In genomic region chr20:33721391-33722140, GRCh38 we compare ENCODE assay signal across 1 cellular context.
TF ChIP-seq lines count a peak whose summit lies in the region.

No MANE protein-coding gene starts in this region.

TF ChIP-seq in HepG2, 621 proteins besides CTCF, POLR2A, EP300 and RAD21 (continues in another document):
- no peak for TF ChIP-seq ZFP1 (CRISPR knock-in tag; IDR thresholded peaks at IDR 0.05)
- no peak for TF ChIP-seq ZNF788 (CRISPR knock-in tag; IDR thresholded peaks at IDR 0.05; ENCODE audit: borderline replicate concordance)
- no peak for TF ChIP-seq JARID2 (CRISPR knock-in tag; IDR thresholded peaks at IDR 0.05; ENCODE audit: insufficient replicate concordance)
- no peak for TF ChIP-seq PLRG1 (conservative IDR thresholded peaks at IDR 0.05)
- TF ChIP-seq SOX13 (IDR thresholded peaks at IDR 0.05) = no peak
- TF ChIP-seq SOX13 (CRISPR knock-in tag; conservative IDR thresholded peaks at IDR 0.05 in 1 of 2, IDR thresholded peaks at IDR 0.05 in 1 of 2) = peak in 1 of 2 experiments; percentile 46; a peak in 2 of 4 replicates
- TF ChIP-seq ZNF616 (CRISPR knock-in tag; IDR thresholded peaks at IDR 0.05; ENCODE audit: low read depth) = no peak
- peak; percentile 82 for TF ChIP-seq ZBTB21 (CRISPR knock-in tag; IDR thresholded peaks at IDR 0.05)
- TF ChIP-seq HMGXB4 (CRISPR knock-in tag; IDR thresholded peaks at IDR 0.05; ENCODE audit: borderline replicate concordance in 1 of 2, low read depth in 1 of 2) = no peak
- no peak for TF ChIP-seq SP4 (CRISPR knock-in tag; IDR thresholded peaks at IDR 0.05)
- no peak for TF ChIP-seq RNF2 (conservative IDR thresholded peaks at IDR 0.05; ENCODE audit: low read depth)
- TF ChIP-seq NONO (IDR thresholded peaks at IDR 0.05) = no peak
- TF ChIP-seq NONO (CRISPR knock-in tag; conservative IDR thresholded peaks at IDR 0.05) = 0 out of 2 replicates have a peak, but pooled peaks have one; percentile 39
- no peak for TF ChIP-seq FOXO1 (CRISPR knock-in tag; IDR thresholded peaks at IDR 0.05)
- peak; percentile 43; the same call in 1 of the 2 replicates for TF ChIP-seq BHLHE40 (IDR thresholded peaks at IDR 0.05; ENCODE audit: low read length)
- 0 out of 2 replicates have a peak, but pooled peaks have one; percentile 13 for TF ChIP-seq DRAP1 (CRISPR knock-in tag; IDR thresholded peaks at IDR 0.05)
- TF ChIP-seq ZNF331 (CRISPR knock-in tag; IDR thresholded peaks at IDR 0.05) = peak; percentile 37; the same call in 1 of the 2 replicates
- TF ChIP-seq ZBTB7A (CRISPR knock-in tag; IDR thresholded peaks at IDR 0.05) = 0 out of 2 replicates have a peak, but pooled peaks have one; percentile 32
- TF ChIP-seq CENPT (CRISPR knock-in tag; IDR thresholded peaks at IDR 0.05; ENCODE audit: low read depth) = no peak
- peak; percentile 59 for TF ChIP-seq TEAD3 (CRISPR knock-in tag; optimal IDR thresholded peaks at IDR 0.05; ENCODE audit: borderline replicate concordance)
- 0 out of 2 replicates have a peak, but pooled peaks have one; percentile 18 for TF ChIP-seq THRA (CRISPR knock-in tag; IDR thresholded peaks at IDR 0.05; ENCODE audit: borderline replicate concordance)
- peak; percentile 19; the same call in 1 of the 2 replicates for TF ChIP-seq MEIS2 (CRISPR knock-in tag; IDR thresholded peaks at IDR 0.05)
- TF ChIP-seq SMARCC2 (IDR thresholded peaks at IDR 0.05) = no peak
- TF ChIP-seq JUND (CRISPR knock-in tag; IDR thresholded peaks at IDR 0.05) = 0 out of 2 replicates have a peak, but pooled peaks have one; percentile 16
- TF ChIP-seq NR2F6 (IDR thresholded peaks at IDR 0.05) = no peak; the same call in 1 of the 2 replicates
- 0 out of 2 replicates have a peak, but pooled peaks have one; percentile 10 for TF ChIP-seq NR2F6 (CRISPR knock-in tag; IDR thresholded peaks at IDR 0.05)
- TF ChIP-seq ZMYM3 (CRISPR knock-in tag; IDR thresholded peaks at IDR 0.05) = peak; percentile 44; the same call in 1 of the 2 replicates
- no peak for TF ChIP-seq RFX5 (IDR thresholded peaks at IDR 0.05; ENCODE audit: low read depth, low read length)
- 0 out of 2 replicates have a peak, but pooled peaks have one; percentile 44 for TF ChIP-seq ARID3A (IDR thresholded peaks at IDR 0.05; ENCODE audit: low read depth, low read length)
- no peak for TF ChIP-seq CBX5 (CRISPR knock-in tag; IDR thresholded peaks at IDR 0.05; ENCODE audit: borderline replicate concordance)
- TF ChIP-seq TFAP4 (IDR thresholded peaks at IDR 0.05; ENCODE audit: borderline replicate concordance, low read depth) = peak; percentile 55; the same call in 1 of the 2 replicates
- TF ChIP-seq ZFY (CRISPR knock-in tag; IDR thresholded peaks at IDR 0.05) = no peak
- no peak for TF ChIP-seq ZSCAN9 (CRISPR knock-in tag; IDR thresholded peaks at IDR 0.05; ENCODE audit: borderline replicate concordance)
- no peak for TF ChIP-seq ZNF367 (CRISPR knock-in tag; IDR thresholded peaks at IDR 0.05; ENCODE audit: borderline replicate concordance)
- TF ChIP-seq CREB1 (IDR thresholded peaks at IDR 0.05) = peak; percentile 80
- no peak for TF ChIP-seq CREB1 (CRISPR knock-in tag; IDR thresholded peaks at IDR 0.05)
- no peak for TF ChIP-seq TOE1 (CRISPR knock-in tag; IDR thresholded peaks at IDR 0.05)
- peak; percentile 31; the same call in 1 of the 2 replicates for TF ChIP-seq GATAD2A (CRISPR knock-in tag; IDR thresholded peaks at IDR 0.05)
- 0 out of 2 replicates have a peak, but pooled peaks have one; percentile 4 for TF ChIP-seq ZNF766 (CRISPR knock-in tag; IDR thresholded peaks at IDR 0.05; ENCODE audit: borderline replicate concordance)
- TF ChIP-seq SAP130 (CRISPR knock-in tag; IDR thresholded peaks at IDR 0.05; ENCODE audit: low read depth) = 0 out of 2 replicates have a peak, but pooled peaks have one; percentile 29
- no peak for TF ChIP-seq RARG (CRISPR knock-in tag; IDR thresholded peaks at IDR 0.05; ENCODE audit: low read depth)
- TF ChIP-seq ATF7 (IDR thresholded peaks at IDR 0.05) = peak; percentile 81
- TF ChIP-seq ATF7 (CRISPR knock-in tag; IDR thresholded peaks at IDR 0.05) = peak; percentile 27; the same call in 1 of the 2 replicates
- TF ChIP-seq HNF4A (CRISPR knock-in tag; IDR thresholded peaks at IDR 0.05) = peak; percentile 36; the same call in 1 of the 2 replicates
- TF ChIP-seq PAWR (CRISPR knock-in tag; IDR thresholded peaks at IDR 0.05; ENCODE audit: borderline replicate concordance) = no peak
- peak; percentile 47 for TF ChIP-seq FOXA3 (CRISPR knock-in tag; IDR thresholded peaks at IDR 0.05)
- peak; percentile 96 for TF ChIP-seq PRDM10 (CRISPR knock-in tag; IDR thresholded peaks at IDR 0.05; ENCODE audit: low read depth)
- no peak for TF ChIP-seq SRF (IDR thresholded peaks at IDR 0.05; ENCODE audit: low read depth, low read length)
- TF ChIP-seq NR2F1 (CRISPR knock-in tag; IDR thresholded peaks at IDR 0.05) = 0 out of 4 replicates have a peak, but pooled peaks of 1 of the 2 experiments have one; percentile 20
- 0 out of 2 replicates have a peak, but pooled peaks have one; percentile 12 for TF ChIP-seq CREM (IDR thresholded peaks at IDR 0.05)
- TF ChIP-seq CREM (CRISPR knock-in tag; IDR thresholded peaks at IDR 0.05) = no peak
- TF ChIP-seq ZNF768 (CRISPR knock-in tag; IDR thresholded peaks at IDR 0.05) = no peak
- 0 out of 2 replicates have a peak, but pooled peaks have one; percentile 25 for TF ChIP-seq ZBTB10 (CRISPR knock-in tag; IDR thresholded peaks at IDR 0.05; ENCODE audit: borderline replicate concordance)
